Comparison of ENCODE assay signal across 14 cellular contexts in genomic region chr7:28458732-28459131, GRCh38. TPM values are rescaled to one million over a fixed set of nuclear protein-coding genes. Genes with fewer than 3 reads are reported as not detected.
DNase-seq lines count a peak whose midpoint lies in the region; ATAC-seq, FAIRE-seq and TF ChIP-seq lines count a peak whose summit lies in the region.
"Had no signal": no experiment of that assay in that cellular context is flagged by ENCODE, and none has a peak within 500 bp of the region (broad histone marks: within the 10 kb centered on the region; RNA-seq: fewer than 3 reads in every experiment).

No MANE protein-coding gene starts in this region.

- WGBS in K562 (ENCODE audit: insufficient coverage, low coverage, missing lambda C conversion rate): 4% methylated on average over 8 of the region's 8 CpGs

- H3K4me2 ChIP-seq in K562 (ENCODE audit: insufficient read depth, low read length): 0 out of 2 replicates have a peak overlapping the region, but pooled peaks have one; percentile 14
- H3K4me2 ChIP-seq: BLaER1 had no signal

- no peaks in the 10 kb centered on the region for H3K36me3 ChIP-seq in K562 (ENCODE audit: control insufficient read depth, insufficient read depth, low read length)
- H3K36me3 ChIP-seq: BLaER1, spleen had no signal

- H3K9me3 ChIP-seq in K562 (replicated peaks; ENCODE audit: control insufficient read depth, insufficient read depth, low read depth, low read length): no peaks in the 10 kb centered on the region
- H3K9me3 ChIP-seq: BLaER1, spleen, testis had no signal

- H3K4me3 ChIP-seq in GM12864 (ENCODE audit: low read depth, low read length) (no peak overlapping the region), K562 (no peak overlapping the region)
- H3K4me3 ChIP-seq: BLaER1, GM23248, spleen, testis had no signal

- FAIRE-seq in K562 (lab: Jason Lieb, UNC): no peak

- ATAC-seq in K562 (peak; percentile 94), HG02970 (IDR thresholded peaks at IDR 0.05; ENCODE audit: low FRiP score, unreplicated experiment) (no peak)

- POLR2A ChIA-PET in K562 (lab: Yijun Ruan, JAX): no interaction called here

- TF ChIP-seq EP300 in Ishikawa (IDR thresholded peaks at IDR 0.05; ENCODE audit: borderline replicate concordance) (no peak), K562 (IDR thresholded peaks at IDR 0.05; ENCODE audit: low read length) (no peak)

- H3K4me1 ChIP-seq in K562 (replicated peaks in 1 of 2; ENCODE audit: control insufficient read depth in 2 of 2, insufficient read depth in 2 of 2, low read length in 2 of 2): no peaks in the 10 kb centered on the region; a peak in 1 of 5 replicates
- H3K4me1 ChIP-seq: spleen, testis had no signal

- no peak overlapping the region for H2AFZ ChIP-seq in K562 (ENCODE audit: low read depth, low read length)
- H2AFZ ChIP-seq: GM23248 had no signal

- CTCF ChIA-PET in K562 (lab: Yijun Ruan, JAX; ENCODE audit: low intra/inter-chr PET ratio): no interaction called here

- no peaks in the 10 kb centered on the region; a peak in 2 of 5 replicates for H3K27me3 ChIP-seq in K562 (ENCODE audit: control insufficient read depth in 2 of 2, insufficient read depth in 2 of 2, low read length in 2 of 2)
- H3K27me3 ChIP-seq: BLaER1, testis had no signal

- DNase-seq in GM12864 (ENCODE audit: low read depth) (no peak), K562 (ENCODE audit: extremely low read depth in 1 of 4, low spot score in 3 of 4) (peak in 3 of 4 experiments; percentile 11 to 12 (median 12)), iPS-NIHi7 (ENCODE audit: extremely low spot score) (peak; percentile 41), C1 segment of cervical spinal cord (lab: John Stamatoyannopoulos, UW) (no peak), NCI-H2081 (lab: John Stamatoyannopoulos, UW) (no peak)
- DNase-seq: activated naive CD4-positive, alpha-beta T cell treated with anti-CD3 and anti-CD28 coated beads, Interleukin-2, amount 50 U/mL, for 16 hours; DMS153; GM23248; mammary epithelial cell; spleen; testis had no signal

- intact Hi-C loops in K562 (cut with micrococcal nuclease): no loop called here

- no peaks in the 10 kb centered on the region for H4K20me1 ChIP-seq in K562 (replicated peaks; ENCODE audit: control insufficient read depth, insufficient read depth, low read length)
- H4K20me1 ChIP-seq: BLaER1 had no signal

- no peaks in the 10 kb centered on the region for H3K9me1 ChIP-seq in K562 (ENCODE audit: control insufficient read depth, insufficient read depth, low read length)

- H3K27ac ChIP-seq in K562 (ENCODE audit: extremely low read depth, low read depth, low read length): no peak overlapping the region
- H3K27ac ChIP-seq: BLaER1, GM23248, spleen, testis had no signal

- in situ Hi-C loops in K562 (cut with MboI): no loop called here

- TF ChIP-seq CTCF in GM12864 (IDR thresholded peaks at IDR 0.05; ENCODE audit: low read depth, low read length, missing control alignments) (peak; percentile 3), K562 (IDR thresholded peaks at IDR 0.05 in 2 of 3, conservative IDR thresholded peaks at IDR 0.05 in 1 of 3; ENCODE audit: insufficient read depth in 2 of 3, low read depth in 1 of 3, low read length in 3 of 3) (no peak)

- no peak for TF ChIP-seq POLR2A in K562 (conservative IDR thresholded peaks at IDR 0.05)

- no peaks in the 10 kb centered on the region for H3K79me2 ChIP-seq in K562 (ENCODE audit: control insufficient read depth, insufficient read depth, low read length)

- H3K9ac ChIP-seq in K562 (ENCODE audit: insufficient read depth in 1 of 2, low read depth in 2 of 2, low read length in 2 of 2): no peak overlapping the region
- H3K9ac ChIP-seq: BLaER1, GM23248 had no signal

- BruUV-seq in K562 (replicated peaks; lab: Mats Ljungman, UMichigan): no TSS peak

- TF ChIP-seq RAD21 in Ishikawa (IDR thresholded peaks at IDR 0.05; ENCODE audit: low read depth) (peak; percentile 27; the same call in 1 of the 2 replicates), K562 (CRISPR knock-in tag; conservative IDR thresholded peaks at IDR 0.05 in 1 of 2, IDR thresholded peaks at IDR 0.05 in 1 of 2) (0 out of 4 replicates have a peak, but pooled peaks of 1 of the 2 experiments have one; percentile 6)

TF ChIP-seq in Ishikawa, 13 proteins besides CTCF, POLR2A, EP300 and RAD21 (continues in another document):
- TF ChIP-seq YY1 (IDR thresholded peaks at IDR 0.05; ENCODE audit: low read depth) (no peak), NFIC (IDR thresholded peaks at IDR 0.05) (no peak), ZBTB7A (IDR thresholded peaks at IDR 0.05; ENCODE audit: low read depth) (no peak), EGR1 (IDR thresholded peaks at IDR 0.05) (no peak), TAF1 (IDR thresholded peaks at IDR 0.05; ENCODE audit: low read depth) (no peak), CREB1 (IDR thresholded peaks at IDR 0.05; ENCODE audit: low read depth) (no peak), TEAD4 (IDR thresholded peaks at IDR 0.05) (no peak), FOXM1 (IDR thresholded peaks at IDR 0.05; ENCODE audit: borderline replicate concordance, low read depth) (no peak), CEBPB (IDR thresholded peaks at IDR 0.05) (no peak), TCF12 (IDR thresholded peaks at IDR 0.05; ENCODE audit: low read depth) (no peak)
- TF ChIP-seq, protein P1, sequence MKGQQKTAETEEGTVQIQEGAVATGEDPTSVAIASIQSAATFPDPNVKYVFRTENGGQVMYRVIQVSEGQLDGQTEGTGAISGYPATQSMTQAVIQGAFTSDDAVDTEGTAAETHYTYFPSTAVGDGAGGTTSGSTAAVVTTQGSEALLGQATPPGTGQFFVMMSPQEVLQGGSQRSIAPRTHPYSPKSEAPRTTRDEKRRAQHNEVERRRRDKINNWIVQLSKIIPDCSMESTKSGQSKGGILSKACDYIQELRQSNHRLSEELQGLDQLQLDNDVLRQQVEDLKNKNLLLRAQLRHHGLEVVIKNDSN (IDR thresholded peaks at IDR 0.05): no peak

TF ChIP-seq in K562, 482 proteins besides CTCF, POLR2A, EP300 and RAD21 (continues in another document):
- TF ChIP-seq RBFOX2 (IDR thresholded peaks at IDR 0.05; ENCODE audit: low read depth, low read length): 0 out of 2 replicates have a peak, but pooled peaks have one; percentile 21
- no peak for TF ChIP-seq U2AF1 (optimal IDR thresholded peaks at IDR 0.05; ENCODE audit: low read depth, low read length)
- no peak for TF ChIP-seq NELFE (IDR thresholded peaks at IDR 0.05; ENCODE audit: insufficient read depth, insufficient read length)
- TF ChIP-seq, protein P2, sequence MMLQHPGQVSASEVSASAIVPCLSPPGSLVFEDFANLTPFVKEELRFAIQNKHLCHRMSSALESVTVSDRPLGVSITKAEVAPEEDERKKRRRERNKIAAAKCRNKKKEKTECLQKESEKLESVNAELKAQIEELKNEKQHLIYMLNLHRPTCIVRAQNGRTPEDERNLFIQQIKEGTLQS (IDR thresholded peaks at IDR 0.05): peak; percentile 25; the same call in 1 of the 2 replicates
- TF ChIP-seq, protein P2 (CRISPR knock-in tag; conservative IDR thresholded peaks at IDR 0.05): no peak
- TF ChIP-seq NFATC3 (IDR thresholded peaks at IDR 0.05): no peak
- TF ChIP-seq IRF2 (CRISPR knock-in tag; IDR thresholded peaks at IDR 0.05): no peak
- no peak for TF ChIP-seq BCLAF1 (IDR thresholded peaks at IDR 0.05; ENCODE audit: borderline replicate concordance in 1 of 2, control insufficient read depth in 1 of 2, low read depth in 2 of 2, low read length in 1 of 2)

RNA-seq across cellular contexts. Expression of gene CREB5, which starts 46.4 kb away (rescaled TPM):
- total RNA-seq in K562 (2011; cell fraction: chromatin; rRNA removed; ENCODE audit: low replicate concordance): 0.83 and 1.1 TPM in 2 replicates
- 0.67 and 1.4 TPM in 2 replicates for total RNA-seq in K562 (2011; cell fraction: nucleolus; rRNA removed)
- 1.2 and 3.1 TPM in 2 replicates for total RNA-seq in K562 (2011; cell fraction: nucleoplasm; rRNA removed)
- total RNA-seq in K562 (2014; rRNA removed): 1.7 and 1.9 TPM in 2 replicates
- 2.4 and 3.2 TPM in 2 replicates for total RNA-seq in K562 (2014; rRNA removed; fragmentation: Illumina TruSeq; extraction: Trizol)
- 2.9 and 3.1 TPM in 2 replicates for total RNA-seq in K562 (2015; rRNA removed; fragmentation: Illumina TruSeq; extraction: Trizol)
- total RNA-seq in K562 (2021): 3.6 and 6.4 TPM in 2 replicates
- 0.33 and 0.37 TPM in 2 replicates for polyA plus RNA-seq in K562 (2011; rRNA removed)
- 0.46 and 1.3 TPM in 2 replicates for polyA plus RNA-seq in K562 (2011; cell fraction: cytosol; rRNA removed)
- 1.3 and 1.9 TPM in 2 replicates for polyA plus RNA-seq in K562 (2011; cell fraction: nucleus; rRNA removed)
- polyA plus RNA-seq in K562 (2012): 2.8 and 9.0 TPM in 2 replicates
- 3.9 and 4.0 TPM in 2 replicates for polyA plus RNA-seq in K562 (2014; fragmentation: Illumina TruSeq; extraction: Trizol)
- polyA plus RNA-seq in K562 (2014; fragmentation: Nextera tagmentation; extraction: Ambion mirVana): 1 to 10 TPM in 1 of 2 experiments, under 1 TPM in 1; 0.99 to 1.2 TPM
- 1.8 and 2.1 TPM in 2 replicates for polyA plus RNA-seq in K562 (2014; rRNA removed)
- 1.1 and 1.2 TPM in 2 replicates for polyA minus RNA-seq in K562 (2011; rRNA and poly(A)+ RNA removed)
- polyA minus RNA-seq in K562 (2011; cell fraction: cytosol; rRNA and poly(A)+ RNA removed): 1.5 TPM in 1 of 2 replicates, not detected in the other
- 1.9 and 2.1 TPM in 2 replicates for polyA minus RNA-seq in K562 (2011; cell fraction: nucleus; rRNA and poly(A)+ RNA removed)

Comparison
In these comparisons a context has a peak if more than half of its experiments do, and no peak if none do; other contexts are left out.
1. DNase-seq: peak in K562 (3 of 4) and iPS-NIHi7 (single experiment); none in GM12864 (single experiment), C1 segment of cervical spinal cord (0 of 14) and NCI-H2081 (0 of 2).